ENCODE assay signal across 20 cellular contexts in genomic region chr22:33300165-33300564, GRCh38.
A peak's percentile ranks its signal among the peaks of the same experiment; 100 is the strongest.
DNase-seq lines count a peak whose midpoint lies in the region; ATAC-seq and TF ChIP-seq lines count a peak whose summit lies in the region.
"Had no signal": no experiment of that assay in that cellular context is flagged by ENCODE, and none has a peak within 500 bp of the region (broad histone marks: within the 10 kb centered on the region; RNA-seq: fewer than 3 reads in every experiment).

No MANE protein-coding gene starts in this region.

- POLR2A ChIA-PET in CD8-positive, alpha-beta memory T cell (lab: Charles Lee), result no interaction called here

- CTCF ChIA-PET in CD8-positive, alpha-beta memory T cell (lab: Charles Lee), result no interaction called here

- peaks cover 0 to 2% (median 0%) of the 10 kb centered on the region in 5 donors for H3K9me3 Mint-ChIP-seq in CD8-positive, alpha-beta memory T cell
- H3K9me3 Mint-ChIP-seq: activated naive CD8-positive, alpha-beta T cell treated with anti-CD3 and anti-CD28 coated beads, Interleukin-2, amount 10 ng/mL, durations not matched to agents 7 days and 5 days; brain; stimulated activated naive CD8-positive, alpha-beta T cell treated with anti-CD3 and anti-CD28 coated beads, Interleukin-15, Interleukin-2, amounts not matched to agents 100 ng/mL and 50 ng/mL, for 24 hours; type B pancreatic cell had no signal

- DNase-seq in Right ventricle myocardium superior (peak; percentile 49), cardiac septum (ENCODE audit: low spot score) (no peak), NAMALWA (ENCODE audit: low spot score) (peak; percentile 59), left ventricle myocardium inferior (peak; percentile 40), NCI-H2227 treated with DMSO at 0.1 percent for 48 hours (lab: John Stamatoyannopoulos, UW) (no peak)
- DNase-seq in CD8-positive, alpha-beta memory T cell, result no peak
- no peak for DNase-seq in effector CD8-positive, alpha-beta T cell (lab: John Stamatoyannopoulos, UW)
- DNase-seq: activated naive CD8-positive, alpha-beta T cell treated with anti-CD3 and anti-CD28 coated beads, Interleukin-2, amount 10 ng/mL, durations not matched to agents 7 days and 5 days; activated T-cell treated with anti-CD3 and anti-CD28 coated beads, Interleukin-2, amount 50 U/mL, for 48 hours; CD4-positive, alpha-beta memory T cell; colonic mucosa; midbrain; NCI-H187 treated with DMSO at 0.1 percent for 48 hours; NCI-H524; right lobe of liver; SJCRH30 had no signal

- ATAC-seq in Right ventricle myocardium superior (ENCODE audit: poor library complexity), result peak; percentile 69
- ATAC-seq in HG03280 (IDR thresholded peaks at IDR 0.05; ENCODE audit: unreplicated experiment), result no peak

- H3K4me3 Mint-ChIP-seq in CD8-positive, alpha-beta memory T cell, result no peak overlapping the region
- H3K4me3 Mint-ChIP-seq: activated naive CD8-positive, alpha-beta T cell treated with anti-CD3 and anti-CD28 coated beads, Interleukin-2, amount 10 ng/mL, durations not matched to agents 7 days and 5 days; brain; CD4-positive, alpha-beta memory T cell; stimulated activated naive CD8-positive, alpha-beta T cell treated with anti-CD3 and anti-CD28 coated beads, Interleukin-15, Interleukin-2, amounts not matched to agents 100 ng/mL and 50 ng/mL, for 24 hours had no signal

- no peaks in the 10 kb centered on the region for H3K9me3 ChIP-seq in left ventricle myocardium inferior (replicated peaks)
- H3K9me3 ChIP-seq in CD8-positive, alpha-beta memory T cell (ENCODE audit: low read length), result no peaks in the 10 kb centered on the region
- H3K9me3 ChIP-seq: colonic mucosa, right lobe of liver, SJCRH30 had no signal

- no peaks in the 10 kb centered on the region for H3K27me3 ChIP-seq in left ventricle myocardium inferior (ENCODE audit: low read depth)
- no peaks in the 10 kb centered on the region for H3K27me3 ChIP-seq in CD8-positive, alpha-beta memory T cell (ENCODE audit: insufficient read depth, low read length, poor library complexity, severe bottlenecking)
- H3K27me3 ChIP-seq: colonic mucosa, right lobe of liver, SJCRH30 had no signal

- H3K27me3 Mint-ChIP-seq in CD8-positive, alpha-beta memory T cell, result peaks cover 0 to 2% of the 10 kb centered on the region in 2 donors
- H3K27me3 Mint-ChIP-seq: activated naive CD8-positive, alpha-beta T cell treated with anti-CD3 and anti-CD28 coated beads, Interleukin-2, amount 10 ng/mL, durations not matched to agents 7 days and 5 days; brain; CD4-positive, alpha-beta memory T cell; stimulated activated naive CD8-positive, alpha-beta T cell treated with anti-CD3 and anti-CD28 coated beads, Interleukin-15, Interleukin-2, amounts not matched to agents 100 ng/mL and 50 ng/mL, for 24 hours; type B pancreatic cell had no signal

- no peaks in the 10 kb centered on the region for H3K4me1 Mint-ChIP-seq in CD8-positive, alpha-beta memory T cell
- H3K4me1 Mint-ChIP-seq: activated naive CD8-positive, alpha-beta T cell treated with anti-CD3 and anti-CD28 coated beads, Interleukin-2, amount 10 ng/mL, durations not matched to agents 7 days and 5 days; CD4-positive, alpha-beta memory T cell had no signal

- H3K4me3 ChIP-seq in left ventricle myocardium inferior, result no peak overlapping the region
- no peak overlapping the region for H3K4me3 ChIP-seq in CD8-positive, alpha-beta memory T cell (ENCODE audit: low read length)
- H3K4me3 ChIP-seq: colonic mucosa, right lobe of liver, SJCRH30 had no signal

- peaks cover 41% of the 10 kb centered on the region for H3K4me1 ChIP-seq in left ventricle myocardium inferior
- no peaks in the 10 kb centered on the region for H3K4me1 ChIP-seq in CD8-positive, alpha-beta memory T cell (ENCODE audit: insufficient read depth, low read length)
- H3K4me1 ChIP-seq: colonic mucosa, SJCRH30 had no signal

- no peak overlapping the region for H3K27ac ChIP-seq in left ventricle myocardium inferior (replicated peaks)
- H3K27ac ChIP-seq in CD8-positive, alpha-beta memory T cell (ENCODE audit: low read depth, low read length), result no peak overlapping the region
- H3K27ac ChIP-seq: colonic mucosa, right lobe of liver, SJCRH30 had no signal

- H3K36me3 ChIP-seq in left ventricle myocardium inferior, result peaks cover 26% of the 10 kb centered on the region
- no peaks in the 10 kb centered on the region for H3K36me3 ChIP-seq in CD8-positive, alpha-beta memory T cell (ENCODE audit: insufficient read depth, low read length)
- H3K36me3 ChIP-seq: colonic mucosa, right lobe of liver, SJCRH30 had no signal

- H3K36me3 Mint-ChIP-seq in CD8-positive, alpha-beta memory T cell, result no peaks in the 10 kb centered on the region
- H3K36me3 Mint-ChIP-seq: activated naive CD8-positive, alpha-beta T cell treated with anti-CD3 and anti-CD28 coated beads, Interleukin-2, amount 10 ng/mL, durations not matched to agents 7 days and 5 days; brain; CD4-positive, alpha-beta memory T cell had no signal

- intact Hi-C loops in Right ventricle myocardium superior (cut with DNase I), result loop anchor here (5.0 to 10.0 kb wide), 4 partner anchors 65 to 807 kb away; no protein-coding TSS in a partner anchor
- intact Hi-C loops in cardiac septum (cut with DNase I), result loop anchor here (5.0 kb wide), 2 partner anchors 277 to 812 kb away; no protein-coding TSS in a partner anchor
- intact Hi-C loops in left ventricle myocardium inferior (cut with micrococcal nuclease), result loop anchor here (5.0 to 10.0 kb wide), 2 partner anchors 275 to 812 kb away; no protein-coding TSS in a partner anchor

- no peak overlapping the region for H3K27ac Mint-ChIP-seq in CD8-positive, alpha-beta memory T cell
- H3K27ac Mint-ChIP-seq: activated naive CD8-positive, alpha-beta T cell treated with anti-CD3 and anti-CD28 coated beads, Interleukin-2, amount 10 ng/mL, durations not matched to agents 7 days and 5 days; CD4-positive, alpha-beta memory T cell; stimulated activated naive CD8-positive, alpha-beta T cell treated with anti-CD3 and anti-CD28 coated beads, Interleukin-15, Interleukin-2, amounts not matched to agents 100 ng/mL and 50 ng/mL, for 24 hours; type B pancreatic cell had no signal

- TF ChIP-seq CTCF in left ventricle myocardium inferior (IDR thresholded peaks at IDR 0.05; ENCODE audit: borderline replicate concordance), result no peak

Comparison
In these comparisons a context has a peak if more than half of its experiments do, and no peak if none do; other contexts are left out.
1. DNase-seq: peak in Right ventricle myocardium superior (single experiment), NAMALWA (single experiment) and left ventricle myocardium inferior (single experiment); none in cardiac septum (single experiment), NCI-H2227 treated with DMSO at 0.1 percent for 48 hours (single experiment), CD8-positive, alpha-beta memory T cell (0 of 5) and effector CD8-positive, alpha-beta T cell (single experiment).